Comparison of ENCODE assay signal across 2 cellular contexts in genomic region chr1:205406252-205406651, GRCh38.
TF ChIP-seq lines count a peak whose summit lies in the region.

No MANE protein-coding gene starts in this region.

TF ChIP-seq in HEK293, 187 proteins besides CTCF, POLR2A, EP300 and RAD21:
- TF ChIP-seq YY1 (tag by site-specific recombination; IDR thresholded peaks at IDR 0.05) = peak; percentile 51; the same call in 1 of the 2 replicates
- 0 out of 2 replicates have a peak, but pooled peaks have one; percentile 21 for TF ChIP-seq KLF1 (tag by site-specific recombination; IDR thresholded peaks at IDR 0.05)
- peak; percentile 36 for TF ChIP-seq ZNF341 (tag by site-specific recombination; IDR thresholded peaks at IDR 0.05; ENCODE audit: low read depth)
- 0 out of 2 replicates have a peak, but pooled peaks have one; percentile 6 for TF ChIP-seq EGR2 (tag by site-specific recombination; IDR thresholded peaks at IDR 0.05; ENCODE audit: low read depth)

TF ChIP-seq in K562, 482 proteins besides CTCF, POLR2A, EP300 and RAD21:
- TF ChIP-seq FOXA3 (CRISPR knock-in tag; conservative IDR thresholded peaks at IDR 0.05 in 1 of 2, IDR thresholded peaks at IDR 0.05 in 1 of 2) = peak in 1 of 2 experiments; percentile 82; a peak in 2 of 4 replicates
